In the genomic region with DNA sequence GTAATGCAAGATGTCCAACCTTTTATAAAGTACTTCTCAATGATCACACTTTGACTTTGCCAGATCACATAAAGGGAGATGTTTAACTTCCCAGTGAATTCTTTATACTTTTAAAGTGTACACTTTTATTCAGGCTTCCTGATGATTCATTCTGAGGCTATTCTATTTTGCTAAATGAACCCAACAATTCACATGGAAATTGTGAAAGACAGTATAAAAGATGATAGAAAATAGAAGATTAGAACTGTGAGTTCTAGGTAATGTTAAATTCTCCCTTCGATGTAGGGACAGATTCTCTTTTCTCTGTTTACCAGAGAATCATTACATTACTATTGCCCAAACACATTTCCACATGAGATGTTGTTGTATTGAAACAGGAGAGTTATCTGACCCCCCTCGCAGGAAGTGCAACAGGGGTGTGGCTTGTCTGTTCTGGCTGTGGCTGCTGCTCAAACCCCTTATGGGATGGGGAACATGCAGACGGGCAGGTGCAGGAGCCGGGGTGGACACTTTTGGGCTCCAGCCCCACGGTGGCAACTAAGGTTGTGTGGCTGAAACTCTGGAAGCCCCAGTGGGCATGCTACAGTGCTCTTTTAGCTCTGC, we compare ENCODE assay signal across 20 cellular contexts.
A peak's percentile ranks its signal among the peaks of the same experiment; 100 is the strongest.
DNase-seq lines count a peak whose midpoint lies in the region; ATAC-seq, FAIRE-seq and TF ChIP-seq lines count a peak whose summit lies in the region.
"Had no signal": no experiment of that assay in that cellular context is flagged by ENCODE, and none has a peak within 500 bp of the region (broad histone marks: within the 10 kb centered on the region; RNA-seq: fewer than 3 reads in every experiment).

No MANE protein-coding gene starts in this region.

- H3K36me3 ChIP-seq in bronchial epithelial cell (ENCODE audit: control insufficient read depth, insufficient read depth, low read length) (no peaks in the 10 kb centered on the region), osteoblast (ENCODE audit: insufficient read depth, low read length) (no peaks in the 10 kb centered on the region)
- H3K36me3 ChIP-seq: cardiac muscle cell, thyroid gland had no signal

- H3K27me3 ChIP-seq in bronchial epithelial cell (ENCODE audit: control insufficient read depth, insufficient read depth, low read length) = no peaks in the 10 kb centered on the region
- H3K27me3 ChIP-seq in osteoblast (ENCODE audit: insufficient read depth, low read length) = no peaks in the 10 kb centered on the region
- H3K27me3 ChIP-seq: cardiac muscle cell, thyroid gland had no signal

- H4K20me1 ChIP-seq in osteoblast (ENCODE audit: insufficient read depth, low read length) = no peaks in the 10 kb centered on the region

- TF ChIP-seq POLR2A in GM12892 (IDR thresholded peaks at IDR 0.05; ENCODE audit: low read depth, low read length) = no peak

- DNase-seq in EH (ENCODE audit: low read depth) (peak; percentile 60), LHCN-M2 (ENCODE audit: low read depth) (peak; percentile 50), bronchial epithelial cell (ENCODE audit: low read depth) (peak; percentile 33), osteoblast (ENCODE audit: insufficient read length, low spot score, missing footprints) (peak; percentile 70), SHP77 (lab: John Stamatoyannopoulos, UW) (no peak), GM12892 (ENCODE audit: insufficient read length) (no peak)
- DNase-seq: activated CD4-positive, alpha-beta T cell treated with anti-CD3 and anti-CD28 coated beads, Interleukin-2, amount 10 ng/mL, durations not matched to agents 24 days and 14 days; activated naive CD8-positive, alpha-beta T cell treated with anti-CD3 and anti-CD28 coated beads, Interleukin-2, amount 50 U/mL, for 24 hours; AML-193; DMS79; H7; NCI-H1436; NCI-H2171 treated with DMSO at 0.1 percent for 48 hours; NCI-H526 treated with DMSO at 0.1 percent for 48 hours; stimulated activated naive CD4-positive, alpha-beta T cell treated with Interleukin-2 at 50 U/mL for 16 hours; thyroid gland had no signal

- no peak for ATAC-seq in HG03565 (IDR thresholded peaks at IDR 0.05; ENCODE audit: unreplicated experiment)
- ATAC-seq: activated naive CD8-positive, alpha-beta T cell treated with anti-CD3 and anti-CD28 coated beads, Interleukin-2, amount 50 U/mL, for 24 hours; natural killer cell treated with Interleukin-12 subunit alpha and Interleukin-12 subunit beta and Interleukin-15 and Interleukin-18, amount 100 ng/mL, for 72 hours had no signal

- FAIRE-seq in bronchial epithelial cell (lab: Jason Lieb, UNC) (no peak), GM12892 (lab: Jason Lieb, UNC) (no peak)

- H3K4me3 ChIP-seq in bronchial epithelial cell (ENCODE audit: low read depth, low read length) (no peak overlapping the region), osteoblast (ENCODE audit: insufficient read depth, low read length) (no peak overlapping the region)
- H3K4me3 ChIP-seq: cardiac muscle cell, skin epidermis, thyroid gland had no signal

- H3K4me1 ChIP-seq in osteoblast (ENCODE audit: insufficient read depth, low read length) = peaks cover 10% of the 10 kb centered on the region
- H3K4me1 ChIP-seq: thyroid gland had no signal

- H3K9me3 ChIP-seq in osteoblast (ENCODE audit: low read depth, low read length) = no peaks in the 10 kb centered on the region
- H3K9me3 ChIP-seq: thyroid gland had no signal

- no peak overlapping the region for H3K27ac ChIP-seq in osteoblast (ENCODE audit: low read depth, low read length)
- H3K27ac ChIP-seq: cardiac muscle cell, skin epidermis, thyroid gland had no signal

- peak overlapping the region; percentile 36 for H2AFZ ChIP-seq in osteoblast (ENCODE audit: low read length)

- peak overlapping the region; percentile 18 for H3K4me2 ChIP-seq in osteoblast (ENCODE audit: insufficient read depth, low read length)

- no peaks in the 10 kb centered on the region for H3K79me2 ChIP-seq in osteoblast (ENCODE audit: insufficient read depth, low read length)

- TF ChIP-seq CTCF in bronchial epithelial cell (IDR thresholded peaks at IDR 0.05; ENCODE audit: insufficient read depth, low read length, severe bottlenecking) (no peak), osteoblast (IDR thresholded peaks at IDR 0.05; ENCODE audit: extremely low read depth, low read depth, low read length) (no peak)

Comparison
In these comparisons a context has a peak if more than half of its experiments do, and no peak if none do; other contexts are left out.
1. DNase-seq: peak in EH (single experiment), LHCN-M2 (single experiment), bronchial epithelial cell (single experiment) and osteoblast (single experiment); none in SHP77 (0 of 2) and GM12892 (single experiment).